In genomic region chr3:135155791-135156190, GRCh38 we compare ENCODE assay signal across 27 cellular contexts.
"Had no signal": no experiment of that assay in that cellular context is flagged by ENCODE, and none has a peak within 500 bp of the region (broad histone marks: within the 10 kb centered on the region; RNA-seq: fewer than 3 reads in every experiment).

No MANE protein-coding gene starts in this region.

- H3K36me3 ChIP-seq: colonic mucosa, esophagus muscularis mucosa, esophagus squamous epithelium, gastrocnemius medialis had no signal

- DNase-seq: colonic mucosa; cortex of kidney; dermis blood vessel endothelial cell; dorsolateral prefrontal cortex; effector CD4-positive, alpha-beta T cell; effector CD8-positive, alpha-beta T cell; effector memory CD4-positive, alpha-beta T cell; effector memory CD8-positive, alpha-beta T cell; endodermal cell; erythroblast; esophagus squamous epithelium; foreskin fibroblast; foreskin keratinocyte; foreskin melanocyte; gastrocnemius medialis; glutamatergic neuron; head of caudate nucleus had no signal

- FAIRE-seq: colon, endometrium, endothelial cell of umbilical vein, frontal cortex had no signal

- H3K27me3 ChIP-seq: colonic mucosa, dorsolateral prefrontal cortex, esophagus muscularis mucosa, esophagus squamous epithelium, foreskin keratinocyte, gastrocnemius medialis, gastroesophageal sphincter had no signal

- H3K4me3 ChIP-seq: colonic mucosa, coronary artery, dorsolateral prefrontal cortex, esophagus muscularis mucosa, esophagus squamous epithelium, gastrocnemius medialis, gastroesophageal sphincter had no signal

- H3K9me3 ChIP-seq: colonic mucosa, esophagus muscularis mucosa, esophagus squamous epithelium, gastrocnemius medialis, gastroesophageal sphincter had no signal

- H3K4me3 Mint-ChIP-seq: dendritic cell treated with granulocyte-macrophage colony-stimulating factor and Interleukin-4, amounts not matched to agents 40 ng/mL and 50 ng/mL, for 4 days; effector memory CD8-positive, alpha-beta T cell; endodermal cell had no signal

- H3K4me1 ChIP-seq: colonic mucosa, esophagus muscularis mucosa, esophagus squamous epithelium, foreskin keratinocyte, gastrocnemius medialis, gastroesophageal sphincter had no signal

- H3K27ac Mint-ChIP-seq: dendritic cell treated with granulocyte-macrophage colony-stimulating factor and Interleukin-4, amounts not matched to agents 40 ng/mL and 50 ng/mL, for 4 days; effector memory CD8-positive, alpha-beta T cell; endodermal cell had no signal

- H3K27ac ChIP-seq: colonic mucosa, coronary artery, dorsolateral prefrontal cortex, epithelial cell of prostate, esophagus muscularis mucosa, esophagus squamous epithelium, foreskin keratinocyte, gastrocnemius medialis, gastroesophageal sphincter had no signal

- H3K9me3 Mint-ChIP-seq: endodermal cell had no signal

- ATAC-seq: effector memory CD8-positive, alpha-beta T cell; esophagus mucosa; foreskin keratinocyte; gastrocnemius medialis; gastroesophageal sphincter had no signal

- H3K27me3 Mint-ChIP-seq: dendritic cell treated with granulocyte-macrophage colony-stimulating factor and Interleukin-4, amounts not matched to agents 40 ng/mL and 50 ng/mL, for 4 days had no signal
